ENCODE assay signal across 1 cellular context in the genomic region with DNA sequence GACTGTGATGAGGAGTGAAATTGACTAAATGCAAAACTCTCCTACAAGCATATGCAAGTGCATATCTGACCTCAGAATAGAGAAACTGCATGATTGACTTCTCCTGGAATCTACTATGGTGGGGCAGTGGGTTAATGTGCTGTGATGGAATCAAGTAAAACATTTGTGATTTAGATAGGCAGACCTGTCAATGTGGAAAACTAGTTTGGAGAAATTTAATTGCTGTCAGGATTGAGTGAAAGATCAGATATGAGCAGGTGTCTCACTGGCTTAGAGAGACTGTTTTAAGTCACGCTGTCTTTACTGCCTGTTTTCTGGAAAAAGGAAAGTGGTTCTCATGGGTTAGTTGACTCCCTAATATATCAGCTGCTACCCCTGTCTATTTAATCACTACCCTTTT.
A peak's percentile ranks its signal among the peaks of the same experiment; 100 is the strongest.
TF ChIP-seq lines count a peak whose summit lies in the region.

No MANE protein-coding gene starts in this region.

TF ChIP-seq in neural cell, 6 proteins besides CTCF, POLR2A, EP300 and RAD21:
- TF ChIP-seq, protein P1, sequence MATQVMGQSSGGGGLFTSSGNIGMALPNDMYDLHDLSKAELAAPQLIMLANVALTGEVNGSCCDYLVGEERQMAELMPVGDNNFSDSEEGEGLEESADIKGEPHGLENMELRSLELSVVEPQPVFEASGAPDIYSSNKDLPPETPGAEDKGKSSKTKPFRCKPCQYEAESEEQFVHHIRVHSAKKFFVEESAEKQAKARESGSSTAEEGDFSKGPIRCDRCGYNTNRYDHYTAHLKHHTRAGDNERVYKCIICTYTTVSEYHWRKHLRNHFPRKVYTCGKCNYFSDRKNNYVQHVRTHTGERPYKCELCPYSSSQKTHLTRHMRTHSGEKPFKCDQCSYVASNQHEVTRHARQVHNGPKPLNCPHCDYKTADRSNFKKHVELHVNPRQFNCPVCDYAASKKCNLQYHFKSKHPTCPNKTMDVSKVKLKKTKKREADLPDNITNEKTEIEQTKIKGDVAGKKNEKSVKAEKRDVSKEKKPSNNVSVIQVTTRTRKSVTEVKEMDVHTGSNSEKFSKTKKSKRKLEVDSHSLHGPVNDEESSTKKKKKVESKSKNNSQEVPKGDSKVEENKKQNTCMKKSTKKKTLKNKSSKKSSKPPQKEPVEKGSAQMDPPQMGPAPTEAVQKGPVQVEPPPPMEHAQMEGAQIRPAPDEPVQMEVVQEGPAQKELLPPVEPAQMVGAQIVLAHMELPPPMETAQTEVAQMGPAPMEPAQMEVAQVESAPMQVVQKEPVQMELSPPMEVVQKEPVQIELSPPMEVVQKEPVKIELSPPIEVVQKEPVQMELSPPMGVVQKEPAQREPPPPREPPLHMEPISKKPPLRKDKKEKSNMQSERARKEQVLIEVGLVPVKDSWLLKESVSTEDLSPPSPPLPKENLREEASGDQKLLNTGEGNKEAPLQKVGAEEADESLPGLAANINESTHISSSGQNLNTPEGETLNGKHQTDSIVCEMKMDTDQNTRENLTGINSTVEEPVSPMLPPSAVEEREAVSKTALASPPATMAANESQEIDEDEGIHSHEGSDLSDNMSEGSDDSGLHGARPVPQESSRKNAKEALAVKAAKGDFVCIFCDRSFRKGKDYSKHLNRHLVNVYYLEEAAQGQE (IDR thresholded peaks at IDR 0.05; ENCODE audit: borderline replicate concordance), result no peak
- TF ChIP-seq SMC3 (conservative IDR thresholded peaks at IDR 0.05; ENCODE audit: poor library complexity) (no peak), POLR2AphosphoS5 (IDR thresholded peaks at IDR 0.05) (peak; percentile 60), MXI1 (conservative IDR thresholded peaks at IDR 0.05; ENCODE audit: poor library complexity, severe bottlenecking) (no peak), EZH2 (IDR thresholded peaks at IDR 0.05; ENCODE audit: borderline replicate concordance, insufficient read depth, low read length, poor library complexity, severe bottlenecking) (no peak), TAF1 (IDR thresholded peaks at IDR 0.05; ENCODE audit: low read depth) (no peak)
